29 cellular contexts compared by ENCODE assay signal in the genomic region with DNA sequence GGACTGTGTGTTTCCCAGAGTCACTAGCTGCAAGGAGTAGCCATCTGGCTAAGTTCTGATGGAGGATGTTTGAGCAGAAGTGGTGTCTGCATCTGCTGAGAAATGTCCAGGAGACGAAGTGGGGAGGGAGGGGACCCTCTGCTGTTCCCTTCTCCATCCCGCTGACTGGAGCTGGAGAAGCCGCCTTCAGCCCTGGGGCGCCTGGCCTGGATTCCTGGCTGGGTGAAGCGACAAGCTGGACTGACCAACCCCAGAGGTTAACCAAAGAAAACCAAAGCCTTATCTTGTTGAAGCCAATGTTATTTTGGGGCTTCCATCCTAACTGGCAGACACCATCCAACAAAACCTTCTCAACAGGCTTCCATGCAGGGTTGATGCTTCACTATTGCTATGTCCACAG.
"Had no signal": no experiment of that assay in that cellular context is flagged by ENCODE, and none has a peak within 500 bp of the region (broad histone marks: within the 10 kb centered on the region; RNA-seq: fewer than 3 reads in every experiment).

No MANE protein-coding gene starts in this region.

- H3K27me3 Mint-ChIP-seq: dendritic cell treated with granulocyte-macrophage colony-stimulating factor and Interleukin-4, amounts not matched to agents 40 ng/mL and 50 ng/mL, for 4 days; effector memory CD8-positive, alpha-beta T cell had no signal

- H3K27me3 ChIP-seq: colonic mucosa, dorsolateral prefrontal cortex, esophagus muscularis mucosa, esophagus squamous epithelium, foreskin keratinocyte, gastrocnemius medialis, gastroesophageal sphincter, heart left ventricle, heart right ventricle had no signal

- H3K4me3 Mint-ChIP-seq: dendritic cell treated with granulocyte-macrophage colony-stimulating factor and Interleukin-4, amounts not matched to agents 40 ng/mL and 50 ng/mL, for 4 days; effector memory CD8-positive, alpha-beta T cell; endodermal cell had no signal

- FAIRE-seq: colon, endometrium, endothelial cell of umbilical vein, frontal cortex had no signal

- H3K4me3 ChIP-seq: colonic mucosa, coronary artery, dorsolateral prefrontal cortex, esophagus muscularis mucosa, esophagus squamous epithelium, gastrocnemius medialis, gastroesophageal sphincter, heart left ventricle, heart right ventricle had no signal

- H3K9me3 ChIP-seq: colonic mucosa, esophagus muscularis mucosa, esophagus squamous epithelium, gastrocnemius medialis, gastroesophageal sphincter, heart left ventricle, heart right ventricle had no signal

- ATAC-seq: effector memory CD8-positive, alpha-beta T cell; esophagus mucosa; foreskin keratinocyte; gastrocnemius medialis; gastroesophageal sphincter; heart left ventricle; heart right ventricle had no signal

- H3K27ac Mint-ChIP-seq: dendritic cell treated with granulocyte-macrophage colony-stimulating factor and Interleukin-4, amounts not matched to agents 40 ng/mL and 50 ng/mL, for 4 days; endodermal cell had no signal

- H3K4me1 ChIP-seq: colonic mucosa, foreskin keratinocyte, gastrocnemius medialis had no signal

- H3K36me3 ChIP-seq: gastrocnemius medialis had no signal

- DNase-seq: colonic mucosa; cortex of kidney; dermis blood vessel endothelial cell; dorsolateral prefrontal cortex; effector CD4-positive, alpha-beta T cell; effector CD8-positive, alpha-beta T cell; effector memory CD4-positive, alpha-beta T cell; effector memory CD8-positive, alpha-beta T cell; endodermal cell; erythroblast; esophagus squamous epithelium; foreskin fibroblast; foreskin keratinocyte; foreskin melanocyte; gastrocnemius medialis; glutamatergic neuron; head of caudate nucleus; heart left ventricle; heart right ventricle had no signal

- H3K27ac ChIP-seq: colonic mucosa, coronary artery, dorsolateral prefrontal cortex, epithelial cell of prostate, esophagus muscularis mucosa, esophagus squamous epithelium, foreskin keratinocyte, gastrocnemius medialis, gastroesophageal sphincter, heart left ventricle, heart right ventricle had no signal

- H3K9me3 Mint-ChIP-seq: dendritic cell treated with granulocyte-macrophage colony-stimulating factor and Interleukin-4, amounts not matched to agents 40 ng/mL and 50 ng/mL, for 4 days; effector memory CD8-positive, alpha-beta T cell; endodermal cell had no signal
